ENCODE assay signal across 8 cellular contexts in the genomic region with DNA sequence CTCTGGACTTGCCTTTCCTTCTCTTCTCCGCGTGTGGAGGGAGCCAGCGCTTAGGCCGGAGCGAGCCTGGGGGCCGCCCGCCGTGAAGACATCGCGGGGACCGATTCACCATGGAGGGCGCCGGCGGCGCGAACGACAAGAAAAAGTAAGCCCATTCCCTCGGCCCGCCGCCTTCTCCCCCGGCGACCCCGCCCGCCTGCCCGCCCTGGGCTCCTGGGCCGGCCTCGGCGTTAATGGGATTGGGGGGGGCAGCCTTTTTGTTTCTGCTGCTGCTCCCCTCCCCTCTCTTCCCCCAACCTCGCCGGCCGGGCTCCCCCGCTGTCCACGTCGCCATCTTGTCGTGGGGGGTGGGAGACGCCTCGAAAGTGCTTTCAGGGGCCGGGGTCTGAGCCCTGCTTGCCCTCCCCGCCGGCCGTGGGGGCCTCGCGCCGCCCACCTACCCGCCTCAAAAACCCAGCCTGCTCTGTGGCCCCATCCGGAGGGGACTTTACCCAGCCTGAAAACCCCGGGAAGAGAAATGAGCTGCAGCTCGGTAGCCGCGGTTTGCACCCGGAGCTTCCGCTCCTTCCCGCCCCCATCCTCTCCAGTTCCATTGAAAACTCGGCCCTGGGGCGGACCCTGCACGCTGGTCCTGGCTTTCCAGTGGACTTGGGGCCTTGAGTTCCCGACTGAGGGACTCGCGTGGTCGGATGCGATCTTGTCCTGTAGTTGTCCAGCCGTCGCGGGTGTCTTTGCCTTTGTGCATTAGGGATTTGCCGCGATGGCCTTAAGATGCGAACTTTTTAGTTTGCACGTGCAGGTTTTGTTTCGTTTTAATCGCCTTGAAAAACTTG. TPM values are rescaled to one million over a fixed set of nuclear protein-coding genes. Genes with fewer than 3 reads are reported as not detected.
DNase-seq lines count a peak whose midpoint lies in the region; ATAC-seq, FAIRE-seq and TF ChIP-seq lines count a peak whose summit lies in the region.

No MANE protein-coding gene starts in this region.

- ATAC-seq in HG02885 (IDR thresholded peaks at IDR 0.05; ENCODE audit: poor library complexity, unreplicated experiment) = peak; percentile 9
- peak; percentile 45 for ATAC-seq in left colon

- TF ChIP-seq POLR2A in GM12891 (IDR thresholded peaks at IDR 0.05; ENCODE audit: low read depth, low read length) = no peak

- intact Hi-C loops in left colon (cut with DNase I, micrococcal nuclease) = no loop called here

- peak; percentile 90 for FAIRE-seq in GM12891 (lab: Jason Lieb, UNC)

- peak; percentile 10 for DNase-seq in GM12891 (ENCODE audit: insufficient read length, low spot score)
- DNase-seq in NCI-H226 = peak; percentile 65
- DNase-seq in activated CD4-positive, CD25-positive, alpha-beta regulatory T cell treated with anti-CD3 and anti-CD28 coated beads, Interleukin-2, amount 50 U/mL, for 72 hours = peak; percentile 64
- peak; percentile 35 for DNase-seq in cerebellum (ENCODE audit: low spot score)
- peak; percentile 58 to 73 for DNase-seq in left colon
- DNase-seq in stimulated activated CD4-positive, alpha-beta T cell treated with anti-CD3 and anti-CD28 coated beads, Interleukin-2, amount 100 ng/mL, for 24 hours = peak; percentile 64 to 66
- no peak for DNase-seq in 8988T

TF ChIP-seq in GM12891, 5 proteins besides CTCF, POLR2A, EP300 and RAD21:
- TF ChIP-seq PAX5 (IDR thresholded peaks at IDR 0.05; ENCODE audit: insufficient read depth, low read length, severe bottlenecking) (no peak), POU2F2 (IDR thresholded peaks at IDR 0.05; ENCODE audit: low read depth, low read length) (no peak), POLR2AphosphoS5 (IDR thresholded peaks at IDR 0.05; ENCODE audit: low read depth, low read length) (no peak), SPI1 (IDR thresholded peaks at IDR 0.05; ENCODE audit: low read depth, low read length) (no peak), TAF1 (IDR thresholded peaks at IDR 0.05; ENCODE audit: low read depth, low read length) (no peak)

RNA-seq across cellular contexts. Expression of a gene that starts 0.6 kb away (rescaled TPM):
- polyA plus RNA-seq in GM12891 (2012; ENCODE audit: low read depth, missing spikeins) = 28.8 TPM
- total RNA-seq in cerebellum (129 TPM), left colon (100 to 1,000 TPM in 1 of 2 donors, 10 to 100 TPM in 1; 89.0 to 145 TPM)
